Comparison of ENCODE assay signal across 8 cellular contexts in genomic region chr4:147617841-147618421, GRCh38. TPM values are rescaled to one million over a fixed set of nuclear protein-coding genes. Genes with fewer than 3 reads are reported as not detected.
DNase-seq lines count a peak whose midpoint lies in the region; ATAC-seq lines count a peak whose summit lies in the region.

No MANE protein-coding gene starts in this region.

- peak; percentile 7 for DNase-seq in cerebellum (ENCODE audit: low spot score)
- DNase-seq in NCI-H146 (lab: John Stamatoyannopoulos, UW) = no peak
- no peak for DNase-seq in ureter (ENCODE audit: low spot score)
- no peak for DNase-seq in NCI-H1417 treated with DMSO at 0.1 percent for 48 hours (lab: John Stamatoyannopoulos, UW)

- no peaks in the 10 kb centered on the region for H3K9me3 ChIP-seq in BLaER1 treated with 17β-estradiol and CSF1 and Interleukin-3, amounts not matched to agents 10 nM and 100 nM (replicated peaks in 1 of 11)
- H3K9me3 ChIP-seq in HUES48 (ENCODE audit: control insufficient read depth, insufficient read depth, low read length) (no peaks in the 10 kb centered on the region), muscle layer of colon (ENCODE audit: low read length) (no peaks in the 10 kb centered on the region)

- peaks cover 27 to 50% (median 37%) of the 10 kb centered on the region in 10 experiments for H3K4me1 ChIP-seq in BLaER1 treated with 17β-estradiol and CSF1 and Interleukin-3, amounts not matched to agents 10 nM and 100 nM
- H3K4me1 ChIP-seq in HUES48 (ENCODE audit: control insufficient read depth, insufficient read depth, low read length) (peaks cover 8% of the 10 kb centered on the region; the same call in 1 of the 2 replicates), muscle layer of colon (ENCODE audit: insufficient read depth, low read length) (peaks cover 18% of the 10 kb centered on the region)

- H3K36me3 ChIP-seq in BLaER1 treated with 17β-estradiol and CSF1 and Interleukin-3, amounts not matched to agents 10 nM and 100 nM = peaks cover 19 to 39% (median 31%) of the 10 kb centered on the region in 11 experiments
- H3K36me3 ChIP-seq in HUES48 (ENCODE audit: control insufficient read depth, insufficient read depth, low read length) (peaks cover 20% of the 10 kb centered on the region), muscle layer of colon (ENCODE audit: insufficient read depth, low read length) (peaks cover 6% of the 10 kb centered on the region)

- peak; percentile 10 for ATAC-seq in GM21360 (IDR thresholded peaks at IDR 0.05; ENCODE audit: unreplicated experiment)

- peak overlapping the region; percentile 77 to 96 (median 85) for H3K4me3 ChIP-seq in BLaER1 treated with 17β-estradiol and CSF1 and Interleukin-3, amounts not matched to agents 10 nM and 100 nM
- H3K4me3 ChIP-seq in HUES48 (ENCODE audit: low read depth, low read length) = peak overlapping the region; percentile 99
- peak overlapping the region; percentile 60 to 91 for H3K4me3 ChIP-seq in muscle layer of colon (ENCODE audit: low read depth in 1 of 2, low read length in 2 of 2)

- H3K27me3 ChIP-seq in BLaER1 treated with 17β-estradiol and CSF1 and Interleukin-3, amounts not matched to agents 10 nM and 100 nM = no peaks in the 10 kb centered on the region
- no peaks in the 10 kb centered on the region for H3K27me3 ChIP-seq in HUES48 (ENCODE audit: control insufficient read depth, insufficient read depth, low read length)
- no peaks in the 10 kb centered on the region for H3K27me3 ChIP-seq in muscle layer of colon (ENCODE audit: control insufficient read depth in 1 of 2, insufficient read depth in 2 of 2, low read length in 2 of 2)

- H3K27ac ChIP-seq in BLaER1 treated with 17β-estradiol and CSF1 and Interleukin-3, amounts not matched to agents 10 nM and 100 nM = peak overlapping the region; percentile 73 to 87 (median 82)
- peak overlapping the region; percentile 89 for H3K27ac ChIP-seq in HUES48 (ENCODE audit: low read depth, low read length)
- H3K27ac ChIP-seq in muscle layer of colon (ENCODE audit: low read depth, low read length) = peak overlapping the region; percentile 41

- H4K20me1 ChIP-seq in BLaER1 treated with 17β-estradiol and CSF1 and Interleukin-3, amounts not matched to agents 10 nM and 100 nM = peaks cover 8 to 44% (median 27%) of the 10 kb centered on the region in 11 experiments; a peak in 14 of 22 replicates

- H3K4me2 ChIP-seq in BLaER1 treated with 17β-estradiol and CSF1 and Interleukin-3, amounts not matched to agents 10 nM and 100 nM = peak overlapping the region; percentile 82 to 96 (median 93)

- peak overlapping the region; percentile 76 to 90 (median 84) for H3K9ac ChIP-seq in BLaER1 treated with 17β-estradiol and CSF1 and Interleukin-3, amounts not matched to agents 10 nM and 100 nM
- peak overlapping the region; percentile 91 for H3K9ac ChIP-seq in HUES48 (ENCODE audit: low read depth, low read length)
- H3K9ac ChIP-seq in muscle layer of colon (ENCODE audit: low read length) = peak overlapping the region; percentile 66

RNA-seq across cellular contexts. Expression of gene TMEM184C, which starts 0.7 kb away (rescaled TPM):
- total RNA-seq in cerebellum = 40.6 TPM
- 29.4 TPM for total RNA-seq in ureter
